In the genomic region with DNA sequence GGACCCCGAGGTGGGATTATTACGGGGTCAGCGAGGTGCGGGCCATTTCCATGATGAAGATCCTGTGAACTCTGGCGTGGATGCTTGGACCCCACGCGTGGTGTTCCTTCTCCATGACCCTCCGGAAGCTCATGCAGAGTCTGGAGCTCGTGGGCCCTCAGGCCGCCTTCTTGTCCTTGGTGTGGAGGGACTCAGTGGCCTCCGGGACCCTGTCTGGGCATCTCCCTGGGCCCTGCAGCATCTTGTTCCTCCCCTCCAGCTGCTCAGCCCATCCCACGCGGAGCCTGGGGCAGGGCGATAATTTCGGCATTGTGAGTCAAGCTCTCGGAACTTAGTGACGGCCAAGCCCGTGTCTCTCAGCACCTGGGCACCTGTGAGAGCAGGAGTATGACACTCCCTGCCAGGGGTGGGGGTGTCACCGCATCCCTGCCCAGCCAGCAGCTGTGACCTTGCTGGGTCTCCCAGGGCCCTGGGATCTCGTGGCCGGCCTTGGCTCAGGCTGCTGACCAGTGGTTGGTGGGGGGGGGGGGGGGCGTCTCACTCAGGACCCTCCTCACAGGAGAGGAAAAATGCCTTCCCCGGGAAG, we compare ENCODE assay signal across 19 cellular contexts. TPM values are rescaled to one million over a fixed set of nuclear protein-coding genes. Genes with fewer than 3 reads are reported as not detected.
DNase-seq lines count a peak whose midpoint lies in the region; ATAC-seq and TF ChIP-seq lines count a peak whose summit lies in the region.
"Had no signal": no experiment of that assay in that cellular context is flagged by ENCODE, and none has a peak within 500 bp of the region (broad histone marks: within the 10 kb centered on the region; RNA-seq: fewer than 3 reads in every experiment).

No MANE protein-coding gene starts in this region.

- no peak for TF ChIP-seq EP300 in upper lobe of left lung (IDR thresholded peaks at IDR 0.05)

- intact Hi-C loops in body of pancreas (cut with DNase I) (no loop called here), lower lobe of right lung (cut with DNase I) (no loop called here)

- peak in 2 of 3 donors; percentile 14 to 33 for TF ChIP-seq POLR2A in body of pancreas (IDR thresholded peaks at IDR 0.05)
- no peak for TF ChIP-seq POLR2A in upper lobe of left lung (IDR thresholded peaks at IDR 0.05)

- DNase-seq in activated T-cell treated with anti-CD3 and anti-CD28 coated beads, Interleukin-2, amount 50 U/mL, for 24 hours: peak; percentile 23
- DNase-seq in activated T-cell treated with anti-CD3 and anti-CD28 coated beads for 4 hours (no peak), body of pancreas (peak; percentile 79 to 92 (median 86)), lower lobe of right lung (peak; percentile 39), upper lobe of left lung (peak; percentile 19 to 51), COLO829 (ENCODE audit: low spot score) (no peak), HEK293T (ENCODE audit: extremely low spot score) (no peak)
- DNase-seq: ACHN; activated CD4-positive, alpha-beta T cell treated with anti-CD3 and anti-CD28 coated beads, Interleukin-2, amount 50 U/mL, for 4 hours; effector memory CD8-positive, alpha-beta T cell; foreskin melanocyte; KG1; midbrain; NCI-H1105 treated with DMSO at 0.1 percent for 48 hours; NCI-H2227 treated with DMSO at 0.1 percent for 48 hours; nucleus accumbens had no signal

- no peak overlapping the region for H3K27ac Mint-ChIP-seq in activated T-cell treated with anti-CD3 and anti-CD28 coated beads, Interleukin-2, amount 50 U/mL, for 24 hours
- H3K27ac Mint-ChIP-seq: effector memory CD8-positive, alpha-beta T cell; stimulated activated naive CD8-positive, alpha-beta T cell treated with anti-CD3 and anti-CD28 coated beads, Interleukin-15, amount 100 ng/mL, for 72 hours had no signal

- peaks cover 3% of the 10 kb centered on the region for H3K27me3 Mint-ChIP-seq in activated T-cell treated with anti-CD3 and anti-CD28 coated beads, Interleukin-2, amount 50 U/mL, for 24 hours
- H3K27me3 Mint-ChIP-seq: effector memory CD8-positive, alpha-beta T cell; stimulated activated naive CD8-positive, alpha-beta T cell treated with anti-CD3 and anti-CD28 coated beads, Interleukin-15, amount 100 ng/mL, for 72 hours had no signal

- CTCF ChIA-PET in HEK293T (lab: Yijun Ruan, JAX): interaction anchor here (0.6 kb wide), 1 partner anchor 817 kb away, joined by 3 read pairs; no protein-coding TSS in a partner anchor

- H3K27ac ChIP-seq in body of pancreas: peak overlapping the region; percentile 93 to 97 (median 94)
- no peak overlapping the region for H3K27ac ChIP-seq in lower lobe of right lung
- H3K27ac ChIP-seq in upper lobe of left lung: no peak overlapping the region
- H3K27ac ChIP-seq: SJSA1 had no signal

- peak; percentile 54 for ATAC-seq in body of pancreas
- no peak for ATAC-seq in lower lobe of right lung
- ATAC-seq in upper lobe of left lung (ENCODE audit: low FRiP score in 2 of 2): no peak
- no peak for ATAC-seq in HG03135 (IDR thresholded peaks at IDR 0.05; ENCODE audit: unreplicated experiment)
- ATAC-seq: effector memory CD8-positive, alpha-beta T cell had no signal

- H3K4me3 Mint-ChIP-seq in activated T-cell treated with anti-CD3 and anti-CD28 coated beads, Interleukin-2, amount 50 U/mL, for 24 hours: no peak overlapping the region
- H3K4me3 Mint-ChIP-seq: effector memory CD8-positive, alpha-beta T cell; stimulated activated naive CD8-positive, alpha-beta T cell treated with anti-CD3 and anti-CD28 coated beads, Interleukin-15, amount 100 ng/mL, for 72 hours had no signal

- H3K36me3 ChIP-seq in body of pancreas (replicated peaks in 1 of 2; ENCODE audit: insufficient read depth in 1 of 2, low read depth in 2 of 2) (no peaks in the 10 kb centered on the region), lower lobe of right lung (no peaks in the 10 kb centered on the region), upper lobe of left lung (no peaks in the 10 kb centered on the region)
- H3K36me3 ChIP-seq: SJSA1 had no signal

- H3K4me1 Mint-ChIP-seq in activated T-cell treated with anti-CD3 and anti-CD28 coated beads, Interleukin-2, amount 50 U/mL, for 24 hours (ENCODE audit: low read depth): peaks cover 11% of the 10 kb centered on the region

- POLR2A ChIA-PET in HEK293T (lab: Yijun Ruan, JAX): interaction anchor here (1.2 kb wide), 1 partner anchor 15 kb away, joined by 3 read pairs; no protein-coding TSS in a partner anchor

- H3K9me3 ChIP-seq in body of pancreas (no peaks in the 10 kb centered on the region), lower lobe of right lung (no peaks in the 10 kb centered on the region), upper lobe of left lung (no peaks in the 10 kb centered on the region)
- H3K9me3 ChIP-seq: SJSA1 had no signal

- H3K9me3 Mint-ChIP-seq in activated T-cell treated with anti-CD3 and anti-CD28 coated beads, Interleukin-2, amount 50 U/mL, for 24 hours: no peaks in the 10 kb centered on the region
- H3K9me3 Mint-ChIP-seq: effector memory CD8-positive, alpha-beta T cell had no signal

- H3K4me1 ChIP-seq in body of pancreas (peaks cover 95% of the 10 kb centered on the region), lower lobe of right lung (no peaks in the 10 kb centered on the region), upper lobe of left lung (no peaks in the 10 kb centered on the region)
- H3K4me1 ChIP-seq: SJSA1 had no signal

- peaks cover 27% of the 10 kb centered on the region for H3K36me3 Mint-ChIP-seq in activated T-cell treated with anti-CD3 and anti-CD28 coated beads, Interleukin-2, amount 50 U/mL, for 24 hours (ENCODE audit: low read depth)

- H3K4me3 ChIP-seq in body of pancreas: no peak overlapping the region
- no peak overlapping the region for H3K4me3 ChIP-seq in lower lobe of right lung
- no peak overlapping the region for H3K4me3 ChIP-seq in upper lobe of left lung
- H3K4me3 ChIP-seq: SJSA1 had no signal

- H3K27me3 ChIP-seq in body of pancreas (no peaks in the 10 kb centered on the region), lower lobe of right lung (ENCODE audit: low read depth) (no peaks in the 10 kb centered on the region), upper lobe of left lung (no peaks in the 10 kb centered on the region)
- H3K27me3 ChIP-seq: SJSA1 had no signal

- TF ChIP-seq CTCF in body of pancreas (IDR thresholded peaks at IDR 0.05): no peak
- TF ChIP-seq CTCF in lower lobe of right lung (IDR thresholded peaks at IDR 0.05): no peak
- TF ChIP-seq CTCF in upper lobe of left lung (IDR thresholded peaks at IDR 0.05): no peak

- 63 to 74% methylated on average over 8 to 18 of the region's 23 CpGs for WGBS in body of pancreas, 2 donors
- WGBS in upper lobe of left lung, 2 donors: 88% methylated on average over 14 to 22 of the region's 23 CpGs

TF ChIP-seq in HEK293T, 16 proteins besides CTCF, POLR2A, EP300 and RAD21:
- TF ChIP-seq, protein P1, sequence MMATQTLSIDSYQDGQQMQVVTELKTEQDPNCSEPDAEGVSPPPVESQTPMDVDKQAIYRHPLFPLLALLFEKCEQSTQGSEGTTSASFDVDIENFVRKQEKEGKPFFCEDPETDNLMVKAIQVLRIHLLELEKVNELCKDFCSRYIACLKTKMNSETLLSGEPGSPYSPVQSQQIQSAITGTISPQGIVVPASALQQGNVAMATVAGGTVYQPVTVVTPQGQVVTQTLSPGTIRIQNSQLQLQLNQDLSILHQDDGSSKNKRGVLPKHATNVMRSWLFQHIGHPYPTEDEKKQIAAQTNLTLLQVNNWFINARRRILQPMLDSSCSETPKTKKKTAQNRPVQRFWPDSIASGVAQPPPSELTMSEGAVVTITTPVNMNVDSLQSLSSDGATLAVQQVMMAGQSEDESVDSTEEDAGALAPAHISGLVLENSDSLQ (IDR thresholded peaks at IDR 0.05): no peak
- TF ChIP-seq FOXM1 (IDR thresholded peaks at IDR 0.05; ENCODE audit: borderline replicate concordance) (no peak), ZNF384 (IDR thresholded peaks at IDR 0.05) (no peak), FOXK2 (IDR thresholded peaks at IDR 0.05) (no peak), ELF4 (IDR thresholded peaks at IDR 0.05) (no peak)

RNA-seq across cellular contexts. Expression of gene RTP5, which starts 24.6 kb away (rescaled TPM):
- not detected for total RNA-seq in body of pancreas
- total RNA-seq in lower lobe of right lung: not detected
- 1 to 10 TPM in 2 of 6 donors, under 1 TPM in 3, not detected in 1; 0.14 to 2.1 (median 0.69) TPM for total RNA-seq in upper lobe of left lung
- total RNA-seq: SJSA1 had no signal

RNA-seq across cellular contexts. Expression of gene PDCD1, which starts 35.5 kb away (rescaled TPM):
- 1 to 10 TPM in 1 of 2 donors, under 1 TPM in 1; 0.99 to 1.3 TPM for total RNA-seq in body of pancreas
- total RNA-seq in lower lobe of right lung: 1.4 TPM
- total RNA-seq in upper lobe of left lung: 1 to 10 TPM in 2 of 6 donors, under 1 TPM in 3, not detected in 1; 0.49 to 4.2 (median 0.91) TPM
- total RNA-seq: SJSA1 had no signal

Comparison
In these comparisons a context has a peak if more than half of its experiments do, and no peak if none do; other contexts are left out.
1. DNase-seq: peak in activated T-cell treated with anti-CD3 and anti-CD28 coated beads, Interleukin-2, amount 50 U/mL, for 24 hours (single experiment), body of pancreas (4 of 4), lower lobe of right lung (single experiment) and upper lobe of left lung (2 of 2); none in activated T-cell treated with anti-CD3 and anti-CD28 coated beads for 4 hours (single experiment), COLO829 (single experiment) and HEK293T (single experiment).
2. H3K27ac ChIP-seq: peak in body of pancreas (4 of 4); none in lower lobe of right lung (single experiment) and upper lobe of left lung (0 of 4).
3. POLR2A ChIP-seq: peak in body of pancreas (2 of 3); none in upper lobe of left lung (0 of 4).